In genomic region chr11:125164422-125165110, GRCh38 we compare ENCODE assay signal across 8 cellular contexts. TPM values are rescaled to one million over a fixed set of nuclear protein-coding genes. Genes with fewer than 3 reads are reported as not detected.
DNase-seq lines count a peak whose midpoint lies in the region; ATAC-seq, FAIRE-seq and TF ChIP-seq lines count a peak whose summit lies in the region.

TSS of gene PKNOX2 (plus strand) at chr11:125164751. CDS start at chr11:125351306, 186,555 bp downstream.

- H3K4me1 Mint-ChIP-seq in WTC11: peaks cover 69% of the 10 kb centered on the region
- peaks cover 18% of the 10 kb centered on the region for H3K4me1 Mint-ChIP-seq in central memory CD8-positive, alpha-beta T cell

- H4K20me1 ChIP-seq in Loucy (ENCODE audit: insufficient read depth, low read length, poor library complexity, severe bottlenecking) (no peaks in the 10 kb centered on the region), keratinocyte (ENCODE audit: control insufficient read depth, extremely low read depth, insufficient read depth, low read length) (no peaks in the 10 kb centered on the region)

- H3K27ac Mint-ChIP-seq in WTC11: peak within 1 kb of the TSS; percentile 95
- H3K27ac Mint-ChIP-seq in central memory CD8-positive, alpha-beta T cell (ENCODE audit: low read depth): peak within 1 kb of the TSS; percentile 76

- peak within 1 kb of the TSS; percentile 84 for H3K4me3 Mint-ChIP-seq in WTC11
- peak within 1 kb of the TSS; percentile 95 for H3K4me3 Mint-ChIP-seq in central memory CD8-positive, alpha-beta T cell

- H3K9me3 ChIP-seq in Loucy (ENCODE audit: insufficient read depth, low read depth, low read length) (no peaks in the 10 kb centered on the region), keratinocyte (ENCODE audit: control insufficient read depth, low read depth, low read length) (no peaks in the 10 kb centered on the region)

- H3K9ac ChIP-seq in Loucy (ENCODE audit: low read depth, low read length, poor library complexity, severe bottlenecking) (no peak within 1 kb of the TSS), keratinocyte (ENCODE audit: control insufficient read depth, extremely low read depth, insufficient read depth, low read length) (peak within 1 kb of the TSS; percentile 28)

- no peak within 1 kb of the TSS for H2AFZ ChIP-seq in Loucy (ENCODE audit: low read length)
- H2AFZ ChIP-seq in keratinocyte (ENCODE audit: control insufficient read depth, low read length): peak within 1 kb of the TSS; percentile 87

- H3K9me2 ChIP-seq in Loucy (replicated peaks; ENCODE audit: low read depth, low read length): no peaks in the 10 kb centered on the region

- DNase-seq in GM13976 (ENCODE audit: low spot score) (peak; percentile 81), WTC11 (ENCODE audit: low spot score) (peak; percentile 91), keratinocyte (ENCODE audit: low read depth, low spot score) (no peak)
- DNase-seq in central memory CD8-positive, alpha-beta T cell (ENCODE audit: low spot score in 2 of 2): peak in 1 of 2 donors; percentile 23
- DNase-seq in stimulated activated CD4-positive, alpha-beta T cell treated with anti-CD3 and anti-CD28 coated beads, Interleukin-12 subunit alpha, Interleukin-12 subunit beta, amount 100 ng/mL, for 4 hours: peak; percentile 78

- H3K36me3 ChIP-seq in Loucy (ENCODE audit: insufficient read depth, low read length): no peaks in the 10 kb centered on the region
- H3K36me3 ChIP-seq in keratinocyte (ENCODE audit: control insufficient read depth in 2 of 2, extremely low read depth in 1 of 2, insufficient read depth in 2 of 2, low read length in 2 of 2): no peaks in the 10 kb centered on the region

- H3K4me1 ChIP-seq in Loucy (ENCODE audit: insufficient read depth, low read length, poor library complexity, severe bottlenecking) (peaks cover 5% of the 10 kb centered on the region), keratinocyte (ENCODE audit: control insufficient read depth, extremely low read depth, insufficient read depth, low read length) (peaks cover 3% of the 10 kb centered on the region)

- CTCF ChIA-PET in WTC11 (lab: Charles Lee): interaction anchor here (0.7 to 7.1 kb wide), 19 partner anchors 13 to 288 kb away, joined by 3 to 75 read pairs (median 5); no protein-coding TSS in a partner anchor

- in situ Hi-C loops in GM13976 (cut with MboI; ENCODE audit: low sequenced_read_pairs, unreplicated experiment): no loop called here

- H3K4me2 ChIP-seq in Loucy (ENCODE audit: low read depth, low read length, poor library complexity, severe bottlenecking) (no peak within 1 kb of the TSS), keratinocyte (ENCODE audit: control insufficient read depth, extremely low read depth, insufficient read depth, low read depth, low read length) (peak within 1 kb of the TSS; percentile 89)

- no peaks in the 10 kb centered on the region for H3K9me1 ChIP-seq in keratinocyte (ENCODE audit: control insufficient read depth, extremely low read depth, insufficient read depth, low read length)

- peaks cover 2% of the 10 kb centered on the region for H3K27me3 ChIP-seq in Loucy (ENCODE audit: insufficient read depth, low read length, poor library complexity, severe bottlenecking)
- H3K27me3 ChIP-seq in keratinocyte (ENCODE audit: control insufficient read depth, extremely low read depth, insufficient read depth, low read length): peaks cover 26% of the 10 kb centered on the region

- H3K27me3 Mint-ChIP-seq in WTC11 (ENCODE audit: low read depth): peaks cover 58% of the 10 kb centered on the region
- peaks cover 99% of the 10 kb centered on the region for H3K27me3 Mint-ChIP-seq in central memory CD8-positive, alpha-beta T cell

- dilution Hi-C loops in keratinocyte (cut with MboI; ENCODE audit: extremely low pct_ligation_motif_present, low sequenced_read_pairs): no loop called here

- no peaks in the 10 kb centered on the region for H3K9me3 Mint-ChIP-seq in WTC11
- no peaks in the 10 kb centered on the region for H3K9me3 Mint-ChIP-seq in central memory CD8-positive, alpha-beta T cell

- H3K79me2 ChIP-seq in Loucy (ENCODE audit: insufficient read depth, low read length): no peaks in the 10 kb centered on the region
- H3K79me2 ChIP-seq in keratinocyte (ENCODE audit: control insufficient read depth, insufficient read depth, low read length): no peaks in the 10 kb centered on the region

- no peak within 1 kb of the TSS for H3K27ac ChIP-seq in keratinocyte (ENCODE audit: control insufficient read depth, insufficient read depth, low read length)

- POLR2A ChIA-PET in WTC11 (lab: Charles Lee): interaction anchor here (2.5 kb wide), 1 partner anchor 99 kb away, joined by 7 read pairs; no protein-coding TSS in a partner anchor

- ATAC-seq in WTC11: peak; percentile 36
- peak; percentile 58 for ATAC-seq in central memory CD8-positive, alpha-beta T cell (replicated peaks; ENCODE audit: extremely low read depth, poor library complexity, severe bottlenecking)
- ATAC-seq in HG03280 (IDR thresholded peaks at IDR 0.05; ENCODE audit: unreplicated experiment): no peak
- no peak for ATAC-seq in GM19452 (IDR thresholded peaks at IDR 0.05; ENCODE audit: unreplicated experiment)

- peak; percentile 54 for TF ChIP-seq CTCF in GM13976 (IDR thresholded peaks at IDR 0.05; ENCODE audit: borderline replicate concordance, control extremely low read depth, extremely low read depth, insufficient read depth, missing control alignments)
- TF ChIP-seq CTCF in Loucy (conservative IDR thresholded peaks at IDR 0.05; ENCODE audit: low read length): 0 out of 2 replicates have a peak, but pooled peaks have one; percentile 10
- TF ChIP-seq CTCF in WTC11 (IDR thresholded peaks at IDR 0.05): no peak
- TF ChIP-seq CTCF in keratinocyte (optimal IDR thresholded peaks at IDR 0.05 in 1 of 3, IDR thresholded peaks at IDR 0.05 in 1 of 3, conservative IDR thresholded peaks at IDR 0.05 in 1 of 3; ENCODE audit: extremely low read depth in 1 of 3, insufficient read depth in 2 of 3, low read length in 3 of 3): peak in 2 of 3 experiments; percentile 70 to 75

- H3K4me3 ChIP-seq in Loucy (ENCODE audit: low read length, poor library complexity, severe bottlenecking): no peak within 1 kb of the TSS
- H3K4me3 ChIP-seq in keratinocyte (ENCODE audit: control insufficient read depth in 2 of 3, extremely low read depth in 1 of 3, insufficient read depth in 2 of 3, low read depth in 1 of 3, low read length in 3 of 3): peak within 1 kb of the TSS; percentile 40 to 74 (median 72)

- H3K36me3 Mint-ChIP-seq in WTC11: no peaks in the 10 kb centered on the region; the same call in 1 of the 2 replicates
- H3K36me3 Mint-ChIP-seq in central memory CD8-positive, alpha-beta T cell (ENCODE audit: insufficient read depth): peaks cover 2% of the 10 kb centered on the region

- no peaks in the 10 kb centered on the region for H3F3A ChIP-seq in Loucy (ENCODE audit: low read depth)

- FAIRE-seq in keratinocyte (lab: Jason Lieb, UNC): no peak

TF ChIP-seq in WTC11, 78 proteins besides CTCF, POLR2A, EP300 and RAD21:
- TF ChIP-seq CBFB (CRISPR knock-in tag; IDR thresholded peaks at IDR 0.05; ENCODE audit: low read depth) (0 out of 2 replicates have a peak, but pooled peaks have one; percentile 34), FOXK1 (CRISPR knock-in tag; IDR thresholded peaks at IDR 0.05) (peak; percentile 44; the same call in 1 of the 2 replicates), ZNF263 (CRISPR knock-in tag; IDR thresholded peaks at IDR 0.05; ENCODE audit: low read depth) (peak; percentile 81), TEAD4 (CRISPR knock-in tag; IDR thresholded peaks at IDR 0.05) (no peak)

RNA-seq across cellular contexts. Expression of gene PKNOX2, which starts in this region (rescaled TPM):
- 1.9 to 3.7 TPM (median 2.3 TPM) in 3 replicates for total RNA-seq in WTC11 (2021)
- polyA plus RNA-seq in keratinocyte: 0.03 to 0.05 TPM (median 0.03 TPM) in 3 replicates
- 0.06 TPM for polyA plus RNA-seq in keratinocyte (2011; ENCODE audit: low read depth)
- 0.01 and 0.06 TPM in 2 replicates for polyA plus RNA-seq in keratinocyte (2011; cell fraction: cytosol; rRNA removed)
- polyA plus RNA-seq in keratinocyte (2011; cell fraction: nucleus; rRNA removed): 0.04 TPM in 2 replicates
- polyA plus RNA-seq in keratinocyte (2012; ENCODE audit: low replicate concordance): 0.03 and 0.32 TPM in 2 replicates
- polyA minus RNA-seq in keratinocyte: 0.07 TPM in 1 of 3 replicates, not detected in the others
- polyA minus RNA-seq in keratinocyte (2011; cell fraction: cytosol; rRNA and poly(A)+ RNA removed): not detected
- polyA minus RNA-seq in keratinocyte (2011; cell fraction: nucleus; rRNA and poly(A)+ RNA removed): not detected in 2 replicates

Comparison
In these comparisons a context has a peak if more than half of its experiments do, and no peak if none do; other contexts are left out.
1. ATAC-seq: peak in WTC11 (single experiment) and central memory CD8-positive, alpha-beta T cell (single experiment); none in HG03280 (single experiment) and GM19452 (single experiment).